Comparison of ENCODE assay signal across 1 cellular context in genomic region chr20:62489186-62489939, GRCh38.
TF ChIP-seq lines count a peak whose summit lies in the region.

No MANE protein-coding gene starts in this region.

TF ChIP-seq in HepG2, 621 proteins besides CTCF, POLR2A, EP300 and RAD21 (continued from another document):
- TF ChIP-seq FOXM1 (CRISPR knock-in tag; IDR thresholded peaks at IDR 0.05), result no peak
